ENCODE assay signal across 9 cellular contexts in the genomic region with DNA sequence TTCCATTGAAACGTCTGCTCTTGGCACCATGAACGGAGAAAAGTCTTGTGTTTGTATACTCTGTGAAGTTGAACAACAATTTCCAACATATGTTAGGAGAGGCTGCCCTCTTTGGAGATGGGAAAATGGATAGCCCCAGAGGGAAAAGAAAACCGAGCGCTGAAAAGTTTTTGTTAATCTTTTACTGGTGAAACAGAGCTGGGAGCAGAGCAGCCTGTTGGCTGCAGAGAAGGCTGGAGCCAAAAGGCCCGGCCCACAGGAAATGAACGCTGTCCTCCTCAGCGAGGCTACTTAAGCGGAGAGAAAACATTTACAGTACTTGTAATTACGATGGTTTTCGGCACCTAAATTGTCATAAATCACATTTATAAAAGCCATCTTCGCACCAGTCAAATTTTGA.
DNase-seq lines count a peak whose midpoint lies in the region; ATAC-seq, FAIRE-seq and TF ChIP-seq lines count a peak whose summit lies in the region.
"Had no signal": no experiment of that assay in that cellular context is flagged by ENCODE, and none has a peak within 500 bp of the region (broad histone marks: within the 10 kb centered on the region; RNA-seq: fewer than 3 reads in every experiment).

No MANE protein-coding gene starts in this region.

- no peaks in the 10 kb centered on the region for H4K20me1 ChIP-seq in astrocyte (ENCODE audit: insufficient read depth, low read length)
- H4K20me1 ChIP-seq in keratinocyte (ENCODE audit: control insufficient read depth, extremely low read depth, insufficient read depth, low read length) = no peaks in the 10 kb centered on the region

- H3K4me1 ChIP-seq in HUES6 (ENCODE audit: control insufficient read depth, insufficient read depth, low read length) (peaks cover 7% of the 10 kb centered on the region), astrocyte (ENCODE audit: insufficient read depth, low read length) (no peaks in the 10 kb centered on the region), keratinocyte (ENCODE audit: control insufficient read depth, extremely low read depth, insufficient read depth, low read length) (peaks cover 12% of the 10 kb centered on the region), transverse colon (peaks cover 0 to 26% (median 2%) of the 10 kb centered on the region in 4 donors)
- H3K4me1 ChIP-seq: parathyroid adenoma had no signal

- no peak for FAIRE-seq in astrocyte (lab: Jason Lieb, UNC)
- peak; percentile 70 for FAIRE-seq in keratinocyte (lab: Jason Lieb, UNC)
- no peak for FAIRE-seq in urothelium cell line (lab: Jason Lieb, UNC)

- WGBS in transverse colon (ENCODE audit: low coverage in 1 of 2), 2 donors = 6 to 10% methylated on average over 7 to 11 of the region's 11 CpGs

- no peaks in the 10 kb centered on the region for H3K36me3 ChIP-seq in HUES6 (ENCODE audit: control insufficient read depth, insufficient read depth, low read length)
- no peaks in the 10 kb centered on the region for H3K36me3 ChIP-seq in astrocyte (ENCODE audit: insufficient read depth, low read length)
- H3K36me3 ChIP-seq in keratinocyte (ENCODE audit: control insufficient read depth in 2 of 2, extremely low read depth in 1 of 2, insufficient read depth in 2 of 2, low read length in 2 of 2) = no peaks in the 10 kb centered on the region
- H3K36me3 ChIP-seq in transverse colon = no peaks in the 10 kb centered on the region

- peak overlapping the region; percentile 29 for H3K27ac Mint-ChIP-seq in astrocyte (ENCODE audit: unreplicated experiment)
- no peak overlapping the region for H3K27ac Mint-ChIP-seq in stimulated activated naive B cell treated with anti-CD40 and anti-IgM and Interleukin-4, amounts not matched to agents 10 μg/mL and 1 μg/mL and 100 μg/mL, for 72 hours

- no peak for TF ChIP-seq EP300 in transverse colon (IDR thresholded peaks at IDR 0.05; ENCODE audit: low read depth)

- DNase-seq in astrocyte (ENCODE audit: low read depth) = peak; percentile 20
- no peak for DNase-seq in keratinocyte (ENCODE audit: low read depth, low spot score)
- DNase-seq in transverse colon = peak; percentile 60
- no peak for DNase-seq in activated CD4-positive, alpha-beta T cell treated with anti-CD3 and anti-CD28 coated beads, Interleukin-2, amount 50 U/mL, for 4 hours
- DNase-seq in stimulated activated naive B cell treated with anti-CD40 and anti-IgM and Interleukin-4, amounts not matched to agents 10 μg/mL and 1 μg/mL and 100 μg/mL, for 72 hours = no peak
- no peak for DNase-seq in urothelium cell line (ENCODE audit: low spot score)
- no peak for DNase-seq in C1 segment of cervical spinal cord (lab: John Stamatoyannopoulos, UW)

- H3K27me3 ChIP-seq in HUES6 (ENCODE audit: control insufficient read depth, insufficient read depth, low read length) = no peaks in the 10 kb centered on the region
- no peaks in the 10 kb centered on the region for H3K27me3 ChIP-seq in astrocyte (ENCODE audit: insufficient read depth, low read length)
- no peaks in the 10 kb centered on the region for H3K27me3 ChIP-seq in keratinocyte (ENCODE audit: control insufficient read depth, extremely low read depth, insufficient read depth, low read length)
- no peaks in the 10 kb centered on the region for H3K27me3 ChIP-seq in transverse colon

- H3K79me2 ChIP-seq in astrocyte (ENCODE audit: insufficient read depth, low read length) = no peaks in the 10 kb centered on the region
- no peaks in the 10 kb centered on the region for H3K79me2 ChIP-seq in keratinocyte (ENCODE audit: control insufficient read depth, insufficient read depth, low read length)
- H3K79me2 ChIP-seq: parathyroid adenoma had no signal

- TF ChIP-seq POLR2A in transverse colon (IDR thresholded peaks at IDR 0.05) = no peak

- no peak for ATAC-seq in stimulated activated naive B cell treated with anti-CD40 and anti-IgM and Interleukin-4, amounts not matched to agents 10 μg/mL and 1 μg/mL and 100 μg/mL, for 72 hours (replicated peaks)

- dilution Hi-C loops in keratinocyte (cut with MboI; ENCODE audit: extremely low pct_ligation_motif_present, low sequenced_read_pairs) = no loop called here

- no peak overlapping the region for H3K4me3 Mint-ChIP-seq in astrocyte (ENCODE audit: unreplicated experiment)
- no peak overlapping the region for H3K4me3 Mint-ChIP-seq in stimulated activated naive B cell treated with anti-CD40 and anti-IgM and Interleukin-4, amounts not matched to agents 10 μg/mL and 1 μg/mL and 100 μg/mL, for 72 hours

- H3K9me3 ChIP-seq in HUES6 (ENCODE audit: control insufficient read depth, insufficient read depth, low read depth, low read length) = no peaks in the 10 kb centered on the region
- no peaks in the 10 kb centered on the region for H3K9me3 ChIP-seq in astrocyte (ENCODE audit: insufficient read depth, low read depth, low read length)
- H3K9me3 ChIP-seq in keratinocyte (ENCODE audit: control insufficient read depth, low read depth, low read length) = no peaks in the 10 kb centered on the region
- H3K9me3 ChIP-seq in transverse colon = no peaks in the 10 kb centered on the region

- TF ChIP-seq CTCF in astrocyte (IDR thresholded peaks at IDR 0.05; ENCODE audit: insufficient read depth, low read depth, low read length) (no peak), keratinocyte (optimal IDR thresholded peaks at IDR 0.05 in 1 of 3, IDR thresholded peaks at IDR 0.05 in 1 of 3, conservative IDR thresholded peaks at IDR 0.05 in 1 of 3; ENCODE audit: extremely low read depth in 1 of 3, insufficient read depth in 2 of 3, low read length in 3 of 3) (no peak), transverse colon (IDR thresholded peaks at IDR 0.05) (no peak)

- H3K4me3 ChIP-seq in HUES6 (ENCODE audit: low read depth, low read length) (no peak overlapping the region), astrocyte (ENCODE audit: insufficient read depth, low read depth, low read length) (peak overlapping the region; percentile 32), keratinocyte (ENCODE audit: control insufficient read depth in 2 of 3, extremely low read depth in 1 of 3, insufficient read depth in 2 of 3, low read depth in 1 of 3, low read length in 3 of 3) (peak overlapping the region in 2 of 3 experiments; percentile 30 to 48), transverse colon (peak overlapping the region in 2 of 4 donors; percentile 10 to 27)

- no peaks in the 10 kb centered on the region for H3K27me3 Mint-ChIP-seq in astrocyte (ENCODE audit: low read depth, unreplicated experiment)
- peaks cover 0 to 4% of the 10 kb centered on the region in 2 donors for H3K27me3 Mint-ChIP-seq in stimulated activated naive B cell treated with anti-CD40 and anti-IgM and Interleukin-4, amounts not matched to agents 10 μg/mL and 1 μg/mL and 100 μg/mL, for 72 hours

- peak overlapping the region; percentile 72 for H3K4me2 ChIP-seq in astrocyte (ENCODE audit: low read length)
- H3K4me2 ChIP-seq in keratinocyte (ENCODE audit: control insufficient read depth, extremely low read depth, insufficient read depth, low read depth, low read length) = peak overlapping the region; percentile 72

- in situ Hi-C loops in transverse colon (cut with MboI; ENCODE audit: low pct_ligation_motif_present in 1 of 4, low pct_unique_long_range_greater_than_20kb in 1 of 4, low sequenced_read_pairs in 3 of 4) = no loop called here

- H3K4me1 Mint-ChIP-seq in astrocyte (ENCODE audit: low read depth, unreplicated experiment) = peaks cover 7% of the 10 kb centered on the region
- no peaks in the 10 kb centered on the region for H3K4me1 Mint-ChIP-seq in stimulated activated naive B cell treated with anti-CD40 and anti-IgM and Interleukin-4, amounts not matched to agents 10 μg/mL and 1 μg/mL and 100 μg/mL, for 72 hours

- no peak overlapping the region for H3K9ac ChIP-seq in HUES6 (ENCODE audit: low read length)
- H3K9ac ChIP-seq in astrocyte (ENCODE audit: low read length) = peak overlapping the region; percentile 23
- peak overlapping the region; percentile 49 for H3K9ac ChIP-seq in keratinocyte (ENCODE audit: control insufficient read depth, extremely low read depth, insufficient read depth, low read length)
- H3K9ac ChIP-seq: parathyroid adenoma had no signal

- no peaks in the 10 kb centered on the region for H3K36me3 Mint-ChIP-seq in astrocyte (ENCODE audit: low read depth, unreplicated experiment)
- no peaks in the 10 kb centered on the region for H3K36me3 Mint-ChIP-seq in stimulated activated naive B cell treated with anti-CD40 and anti-IgM and Interleukin-4, amounts not matched to agents 10 μg/mL and 1 μg/mL and 100 μg/mL, for 72 hours

- intact Hi-C loops in transverse colon (cut with DNase I; ENCODE audit: low total_unique reads) = no loop called here

- no peaks in the 10 kb centered on the region for H3K9me1 ChIP-seq in keratinocyte (ENCODE audit: control insufficient read depth, extremely low read depth, insufficient read depth, low read length)

- H3K27ac ChIP-seq in HUES6 (ENCODE audit: low read depth, low read length) = 0 out of 2 replicates have a peak overlapping the region, but pooled peaks have one; percentile 26
- H3K27ac ChIP-seq in astrocyte (ENCODE audit: low read depth, low read length) = no peak overlapping the region
- H3K27ac ChIP-seq in keratinocyte (ENCODE audit: control insufficient read depth, insufficient read depth, low read length) = peak overlapping the region; percentile 45
- peak overlapping the region; percentile 49 to 67 (median 56) for H3K27ac ChIP-seq in transverse colon
- H3K27ac ChIP-seq: parathyroid adenoma had no signal

- H2AFZ ChIP-seq in astrocyte (ENCODE audit: low read depth, low read length) (peak overlapping the region; percentile 55), keratinocyte (ENCODE audit: control insufficient read depth, low read length) (peak overlapping the region; percentile 72)
- H2AFZ ChIP-seq: parathyroid adenoma had no signal

- H3K9me3 Mint-ChIP-seq in astrocyte (ENCODE audit: unreplicated experiment) = peaks cover 3% of the 10 kb centered on the region
- peaks cover 0 to 5% of the 10 kb centered on the region in 2 donors for H3K9me3 Mint-ChIP-seq in stimulated activated naive B cell treated with anti-CD40 and anti-IgM and Interleukin-4, amounts not matched to agents 10 μg/mL and 1 μg/mL and 100 μg/mL, for 72 hours

Comparison
In these comparisons a context has a peak if more than half of its experiments do, and no peak if none do; other contexts are left out.
1. DNase-seq: peak in astrocyte (single experiment) and transverse colon (single experiment); none in keratinocyte (single experiment), activated CD4-positive, alpha-beta T cell treated with anti-CD3 and anti-CD28 coated beads, Interleukin-2, amount 50 U/mL, for 4 hours (0 of 2), stimulated activated naive B cell treated with anti-CD40 and anti-IgM and Interleukin-4, amounts not matched to agents 10 μg/mL and 1 μg/mL and 100 μg/mL, for 72 hours (single experiment), urothelium cell line (single experiment) and C1 segment of cervical spinal cord (0 of 14).